ENCODE assay signal across 22 cellular contexts in the genomic region with DNA sequence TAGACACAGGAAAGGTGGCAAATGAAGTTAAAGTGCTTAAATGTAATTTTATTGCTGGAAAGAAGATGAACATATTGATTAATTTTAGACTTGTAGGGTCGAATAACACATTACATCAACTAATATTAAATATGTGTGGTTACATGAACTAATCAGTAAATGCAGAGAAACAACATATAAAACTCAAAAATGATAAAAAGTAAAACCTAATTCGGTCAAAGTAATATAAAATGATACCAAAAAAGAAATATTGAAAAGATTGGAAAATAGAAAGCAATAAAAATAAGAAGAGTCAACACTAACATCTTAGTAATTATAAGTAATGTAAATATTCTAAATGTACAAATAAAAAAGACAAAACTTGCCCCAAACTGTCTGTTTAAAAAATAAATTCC. TPM values are rescaled to one million over a fixed set of nuclear protein-coding genes. Genes with fewer than 3 reads are reported as not detected.
A peak's percentile ranks its signal among the peaks of the same experiment; 100 is the strongest.
DNase-seq lines count a peak whose midpoint lies in the region; ATAC-seq and TF ChIP-seq lines count a peak whose summit lies in the region.
"Had no signal": no experiment of that assay in that cellular context is flagged by ENCODE, and none has a peak within 500 bp of the region (broad histone marks: within the 10 kb centered on the region; RNA-seq: fewer than 3 reads in every experiment).

No MANE protein-coding gene starts in this region.

- H3K27ac ChIP-seq in OCI-LY1 (ENCODE audit: low read depth, low read length, poor library complexity, severe bottlenecking) = no peak overlapping the region
- H3K27ac ChIP-seq: Peyer's patch, spleen, tibial nerve had no signal

- H3K4me3 ChIP-seq in OCI-LY1 (ENCODE audit: low read depth, low read length, poor library complexity, severe bottlenecking) (peak overlapping the region; percentile 36), adipocyte (ENCODE audit: low read length) (peak overlapping the region; percentile 28)
- H3K4me3 ChIP-seq: Peyer's patch, spleen, tibial nerve had no signal

- H3K27ac Mint-ChIP-seq in stimulated activated naive CD8-positive, alpha-beta T cell treated with anti-CD3 and anti-CD28 coated beads, Interleukin-15, Interleukin-2, amounts not matched to agents 100 ng/mL and 50 ng/mL, for 24 hours = peak overlapping the region; percentile 45
- H3K27ac Mint-ChIP-seq in type B pancreatic cell (peak overlapping the region; percentile 94), nephron progenitor cell (no peak overlapping the region)
- H3K27ac Mint-ChIP-seq: activated B cell treated with CpG ODN at 0.5 μM for 24 hours, memory B cell, nephron had no signal

- no peak for ATAC-seq in stimulated activated naive CD8-positive, alpha-beta T cell treated with anti-CD3 and anti-CD28 coated beads, Interleukin-15, Interleukin-2, amounts not matched to agents 100 U/mL and 50 U/mL, for 24 hours
- no peak for ATAC-seq in Right ventricle myocardium inferior
- ATAC-seq: HepG2 had no signal

- H3K27me3 Mint-ChIP-seq in stimulated activated naive CD8-positive, alpha-beta T cell treated with anti-CD3 and anti-CD28 coated beads, Interleukin-15, Interleukin-2, amounts not matched to agents 100 ng/mL and 50 ng/mL, for 24 hours = no peaks in the 10 kb centered on the region
- H3K27me3 Mint-ChIP-seq in type B pancreatic cell (peaks cover 3% of the 10 kb centered on the region), nephron progenitor cell (ENCODE audit: low read depth, poor library complexity) (peaks cover 4% of the 10 kb centered on the region)
- H3K27me3 Mint-ChIP-seq: activated B cell treated with CpG ODN at 0.5 μM for 24 hours had no signal

- H3K79me2 ChIP-seq in OCI-LY1 (ENCODE audit: insufficient read depth, low read length) = no peaks in the 10 kb centered on the region

- H3F3A ChIP-seq in OCI-LY1 (ENCODE audit: insufficient read depth, low read length) = no peaks in the 10 kb centered on the region

- H3K36me3 Mint-ChIP-seq in stimulated activated naive CD8-positive, alpha-beta T cell treated with anti-CD3 and anti-CD28 coated beads, Interleukin-15, Interleukin-2, amounts not matched to agents 100 ng/mL and 50 ng/mL, for 24 hours (ENCODE audit: low read depth) = no peaks in the 10 kb centered on the region
- H3K36me3 Mint-ChIP-seq in type B pancreatic cell = no peaks in the 10 kb centered on the region
- H3K36me3 Mint-ChIP-seq in nephron progenitor cell (ENCODE audit: low read depth) = no peaks in the 10 kb centered on the region

- H4K20me1 ChIP-seq in OCI-LY1 (ENCODE audit: insufficient read depth, low read length) = no peaks in the 10 kb centered on the region

- DNase-seq in stimulated activated naive CD8-positive, alpha-beta T cell treated with anti-CD3 and anti-CD28 coated beads, Interleukin-15, Interleukin-2, amounts not matched to agents 100 U/mL and 50 U/mL, for 24 hours = no peak
- no peak for DNase-seq in adipocyte (ENCODE audit: low read depth)
- no peak for DNase-seq in type B pancreatic cell (ENCODE audit: extremely low spot score, unreplicated experiment)
- no peak for DNase-seq in Right ventricle myocardium inferior (ENCODE audit: missing footprints)
- no peak for DNase-seq in nephron progenitor cell
- DNase-seq in NCI-H510A treated with DMSO at 0.1 percent for 48 hours (lab: John Stamatoyannopoulos, UW) = no peak
- DNase-seq: activated B cell treated with CpG ODN at 0.5 μM for 24 hours; activated CD8-positive, alpha-beta memory T cell treated with anti-CD3 and anti-CD28 coated beads, Interleukin-2, amount 50 U/mL, for 48 hours; BE2C; islet precursor cell; NCI-H1048; NCI-H2081 treated with DMSO at 0.1 percent for 48 hours; Peyer's patch; spleen had no signal

- peaks cover 17% of the 10 kb centered on the region for H3K4me1 Mint-ChIP-seq in stimulated activated naive CD8-positive, alpha-beta T cell treated with anti-CD3 and anti-CD28 coated beads, Interleukin-15, Interleukin-2, amounts not matched to agents 100 ng/mL and 50 ng/mL, for 24 hours (ENCODE audit: low read depth)
- H3K4me1 Mint-ChIP-seq in type B pancreatic cell (ENCODE audit: unreplicated experiment) (no peaks in the 10 kb centered on the region), nephron progenitor cell (no peaks in the 10 kb centered on the region)
- H3K4me1 Mint-ChIP-seq: memory B cell, nephron had no signal

- H3K4me1 ChIP-seq in OCI-LY1 (ENCODE audit: insufficient read depth, low read length, severe bottlenecking) (peaks cover 13% of the 10 kb centered on the region), adipocyte (ENCODE audit: control insufficient read depth, insufficient read depth, low read length) (no peaks in the 10 kb centered on the region)
- H3K4me1 ChIP-seq: BE2C, tibial nerve had no signal

- no peaks in the 10 kb centered on the region for H3K27me3 ChIP-seq in OCI-LY1 (ENCODE audit: insufficient read depth, low read length)
- H3K27me3 ChIP-seq in adipocyte (replicated peaks; ENCODE audit: control insufficient read depth, insufficient read depth, low read length) = no peaks in the 10 kb centered on the region
- H3K27me3 ChIP-seq: BE2C, Peyer's patch, spleen, tibial nerve had no signal

- peak overlapping the region; percentile 63 for H3K4me2 ChIP-seq in OCI-LY1 (ENCODE audit: low read length)

- H3K4me3 Mint-ChIP-seq in stimulated activated naive CD8-positive, alpha-beta T cell treated with anti-CD3 and anti-CD28 coated beads, Interleukin-15, Interleukin-2, amounts not matched to agents 100 ng/mL and 50 ng/mL, for 24 hours = peak overlapping the region; percentile 68
- H3K4me3 Mint-ChIP-seq in type B pancreatic cell (peak overlapping the region; percentile 45), nephron progenitor cell (no peak overlapping the region)
- H3K4me3 Mint-ChIP-seq: activated B cell treated with CpG ODN at 0.5 μM for 24 hours, memory B cell, nephron had no signal

- peak overlapping the region; percentile 80; the same call in 1 of the 2 replicates for H2AFZ ChIP-seq in OCI-LY1 (ENCODE audit: low read length)

- no peaks in the 10 kb centered on the region for H3K9me3 ChIP-seq in OCI-LY1 (ENCODE audit: low read length)
- peaks cover 7% of the 10 kb centered on the region for H3K9me3 ChIP-seq in adipocyte (ENCODE audit: control insufficient read depth, low read length)
- H3K9me3 ChIP-seq: BE2C, Peyer's patch had no signal

- intact Hi-C loops in Right ventricle myocardium inferior (cut with DNase I) = no loop called here

- H3K36me3 ChIP-seq in OCI-LY1 (ENCODE audit: insufficient read depth, low read length) = no peaks in the 10 kb centered on the region
- H3K36me3 ChIP-seq in adipocyte (ENCODE audit: control insufficient read depth, insufficient read depth, low read length, severe bottlenecking) = no peaks in the 10 kb centered on the region
- H3K36me3 ChIP-seq: BE2C, Peyer's patch, spleen, tibial nerve had no signal

- no peaks in the 10 kb centered on the region for H3K9me2 ChIP-seq in OCI-LY1 (ENCODE audit: low read depth, low read length)

- peaks cover 10% of the 10 kb centered on the region for H3K9me3 Mint-ChIP-seq in stimulated activated naive CD8-positive, alpha-beta T cell treated with anti-CD3 and anti-CD28 coated beads, Interleukin-15, Interleukin-2, amounts not matched to agents 100 ng/mL and 50 ng/mL, for 24 hours
- H3K9me3 Mint-ChIP-seq in type B pancreatic cell (no peaks in the 10 kb centered on the region), nephron progenitor cell (peaks cover 19% of the 10 kb centered on the region)
- H3K9me3 Mint-ChIP-seq: activated B cell treated with CpG ODN at 0.5 μM for 24 hours had no signal

- TF ChIP-seq CTCF in OCI-LY1 (IDR thresholded peaks at IDR 0.05; ENCODE audit: low read length) (no peak), type B pancreatic cell (conservative IDR thresholded peaks at IDR 0.05) (no peak), nephron progenitor cell (IDR thresholded peaks at IDR 0.05) (no peak)

- H3K9ac ChIP-seq in OCI-LY1 (ENCODE audit: low read length) (peak overlapping the region; percentile 37; the same call in 1 of the 2 replicates), adipocyte (ENCODE audit: low read length) (peak overlapping the region; percentile 20)

RNA-seq across cellular contexts. Expression of gene CD53, which starts 43.3 kb away (rescaled TPM):
- total RNA-seq in type B pancreatic cell (ENCODE audit: low replicate concordance) (not detected in 2 replicates), Right ventricle myocardium inferior (17.2 TPM)
- total RNA-seq: G401, HepG2, pulmonary artery endothelial cell had no signal

RNA-seq across cellular contexts. Expression of gene LRIF1, which starts 47.5 kb away (rescaled TPM):
- total RNA-seq in type B pancreatic cell (ENCODE audit: low replicate concordance) (10.1 and 15.7 TPM in 2 replicates), Right ventricle myocardium inferior (17.4 TPM)

Comparison
In these comparisons a context has a peak if more than half of its experiments do, and no peak if none do; other contexts are left out.
1. RNA of gene CD53, which starts 43.3 kb away (total RNA-seq): 17.2 TPM in Right ventricle myocardium inferior (single experiment); not detected in type B pancreatic cell; every median in the first group is over 10 times any median in the second.